In the genomic region with DNA sequence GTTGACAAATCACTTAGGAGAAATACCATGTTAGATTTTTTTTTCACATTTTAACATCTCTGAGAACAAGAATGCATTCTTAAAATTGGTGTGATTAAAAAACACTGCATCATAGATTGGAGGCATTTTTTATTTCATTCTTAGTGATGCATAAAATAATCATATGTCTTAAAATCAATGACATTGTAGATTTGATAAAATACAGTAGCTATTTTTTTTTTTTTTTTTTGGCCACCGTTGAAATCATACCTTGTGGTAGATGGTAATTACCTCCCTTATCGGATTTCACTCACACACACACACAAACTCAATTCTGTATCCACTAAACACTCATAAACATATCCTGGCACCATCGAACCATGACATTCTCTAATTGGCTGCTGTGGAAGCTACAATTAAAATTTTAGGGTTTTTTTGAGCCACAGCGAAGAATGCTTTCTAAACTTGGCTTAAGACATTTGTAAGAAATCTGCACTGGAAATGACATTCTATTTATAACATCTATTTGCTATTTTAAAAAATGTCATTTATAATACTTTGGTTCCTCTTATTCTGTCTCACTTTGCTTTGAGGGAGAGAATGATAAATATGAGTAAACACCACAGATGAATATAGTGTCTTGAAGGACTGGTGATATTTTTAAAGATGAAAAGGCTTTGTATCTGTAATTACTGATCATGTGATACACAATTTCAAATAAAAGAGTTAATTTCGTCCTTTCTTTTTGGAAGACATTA, we compare ENCODE assay signal across 15 cellular contexts.
DNase-seq lines count a peak whose midpoint lies in the region; ATAC-seq lines count a peak whose summit lies in the region.
"Had no signal": no experiment of that assay in that cellular context is flagged by ENCODE, and none has a peak within 500 bp of the region (broad histone marks: within the 10 kb centered on the region; RNA-seq: fewer than 3 reads in every experiment).

No MANE protein-coding gene starts in this region.

- ATAC-seq in GM19351 (IDR thresholded peaks at IDR 0.05; ENCODE audit: unreplicated experiment) (peak; percentile 70), HG03521 (IDR thresholded peaks at IDR 0.05; ENCODE audit: unreplicated experiment) (no peak), HG02763 (IDR thresholded peaks at IDR 0.05; ENCODE audit: unreplicated experiment) (no peak)
- ATAC-seq: lower lobe of right lung, sciatic nerve had no signal

- DNase-seq in COLO668 (lab: John Stamatoyannopoulos, UW; ENCODE audit: unreplicated experiment) (peak; percentile 5), NCI-H1436 (lab: John Stamatoyannopoulos, UW) (peak; percentile 77), NCI-H446 treated with DMSO at 0.1 percent for 48 hours (lab: John Stamatoyannopoulos, UW) (peak; percentile 44), anterior cingulate cortex (lab: John Stamatoyannopoulos, UW) (no peak), 8988T (no peak)
- DNase-seq: ACHN, activated B cell treated with CpG ODN at 0.5 μM for 24 hours, brain microvascular endothelial cell, lower lobe of right lung, NCI-H226, PC-9 had no signal

Comparison
In these comparisons a context has a peak if more than half of its experiments do, and no peak if none do; other contexts are left out.
1. DNase-seq: peak in COLO668 (single experiment), NCI-H1436 (single experiment) and NCI-H446 treated with DMSO at 0.1 percent for 48 hours (single experiment); none in anterior cingulate cortex (0 of 58) and 8988T (single experiment).